8 cellular contexts compared by ENCODE assay signal in the genomic region with DNA sequence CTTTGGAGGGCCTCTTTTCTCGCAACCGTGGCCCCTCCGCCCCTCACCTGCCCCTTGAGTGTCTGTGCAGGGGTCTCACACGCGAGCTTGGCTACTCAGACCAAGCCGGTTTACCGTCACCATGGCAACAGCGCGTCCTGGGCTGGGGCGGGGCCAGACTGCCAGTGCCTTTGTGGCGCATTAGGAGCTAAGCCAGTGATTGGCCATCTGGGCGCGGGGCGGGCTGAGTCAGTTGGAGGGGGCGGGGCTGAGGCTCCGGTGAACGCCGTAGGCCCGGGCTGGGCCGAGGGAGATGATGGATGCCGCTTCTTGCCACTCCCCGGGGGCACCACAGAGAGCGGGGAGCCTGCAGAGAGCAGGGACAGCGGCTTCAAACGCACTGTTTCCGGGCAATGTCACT. TPM values are rescaled to one million over a fixed set of nuclear protein-coding genes. Genes with fewer than 3 reads are reported as not detected.
DNase-seq lines count a peak whose midpoint lies in the region; ATAC-seq and TF ChIP-seq lines count a peak whose summit lies in the region.

No MANE protein-coding gene starts in this region.

- H3K4me3 Mint-ChIP-seq in T-cell: peak overlapping the region in 2 of 3 donors; percentile 6 to 57

- POLR2A ChIA-PET in T-cell (lab: Charles Lee): interaction anchor here in 1 of 2 donors (0.5 to 0.6 kb wide), 2 partner anchors 9 to 187 kb away, joined by 4 to 5 read pairs; no protein-coding TSS in a partner anchor

- intact Hi-C loops in ascending aorta (cut with DNase I) (no loop called here), heart left ventricle (cut with DNase I) (no loop called here), ovary (cut with DNase I) (no loop called here)

- H3K4me1 ChIP-seq in ascending aorta (no peaks in the 10 kb centered on the region), heart left ventricle (peaks cover 0 to 9% (median 4%) of the 10 kb centered on the region in 12 donors), ovary (ENCODE audit: insufficient read depth) (peaks cover 2% of the 10 kb centered on the region), subcutaneous abdominal adipose tissue (ENCODE audit: control insufficient read depth in 5 of 5, insufficient read depth in 5 of 5, low read length in 5 of 5) (peaks cover 0 to 11% (median 8%) of the 10 kb centered on the region in 5 donors)

- H3K27ac ChIP-seq in ascending aorta: no peak overlapping the region
- no peak overlapping the region for H3K27ac ChIP-seq in heart left ventricle
- peak overlapping the region in 1 of 2 donors; percentile 2 for H3K27ac ChIP-seq in ovary
- H3K27ac ChIP-seq in subcutaneous abdominal adipose tissue (ENCODE audit: low read depth, low read length): no peak overlapping the region

- no peak for TF ChIP-seq EP300 in ovary (IDR thresholded peaks at IDR 0.05)

- DNase-seq in Caki2 (ENCODE audit: low read depth) (peak; percentile 65), T-cell (peak; percentile 40 to 83 (median 78)), ascending aorta (ENCODE audit: low spot score in 2 of 2) (peak; percentile 20 to 89), heart left ventricle (peak; percentile 85 to 94 (median 90)), ovary (peak; percentile 88 to 93 (median 91))

- H3K4me1 Mint-ChIP-seq in T-cell: peaks cover 15 to 25% (median 19%) of the 10 kb centered on the region in 3 donors

- CTCF ChIA-PET in T-cell (lab: Charles Lee): no interaction called here

- 0 to 5% (median 2%) methylated on average over 5 to 26 of the region's 26 CpGs for WGBS in heart left ventricle, 4 donors
- 1 to 2% (median 1%) methylated on average over 18 to 26 of the region's 26 CpGs for WGBS in ovary, 3 donors

- H3K9me3 Mint-ChIP-seq in T-cell: no peaks in the 10 kb centered on the region

- peaks cover 0 to 18% of the 10 kb centered on the region in 2 donors for H3K27me3 Mint-ChIP-seq in T-cell

- ATAC-seq in HG02623 (IDR thresholded peaks at IDR 0.05; ENCODE audit: unreplicated experiment) (peak; percentile 52), T-cell (replicated peaks in 1 of 4) (peak; percentile 87 to 99 (median 93)), heart left ventricle (peak; percentile 58 to 100 (median 97)), HG02571 (IDR thresholded peaks at IDR 0.05; ENCODE audit: unreplicated experiment) (no peak)

- no peak for TF ChIP-seq CTCF in ascending aorta (IDR thresholded peaks at IDR 0.05)
- TF ChIP-seq CTCF in heart left ventricle (IDR thresholded peaks at IDR 0.05): no peak
- no peak for TF ChIP-seq CTCF in ovary (IDR thresholded peaks at IDR 0.05)

- no peaks in the 10 kb centered on the region for H3K36me3 ChIP-seq in ascending aorta
- H3K36me3 ChIP-seq in heart left ventricle: no peaks in the 10 kb centered on the region
- no peaks in the 10 kb centered on the region for H3K36me3 ChIP-seq in ovary
- no peaks in the 10 kb centered on the region for H3K36me3 ChIP-seq in subcutaneous abdominal adipose tissue (ENCODE audit: control insufficient read depth in 5 of 5, insufficient read depth in 5 of 5, low read length in 5 of 5)

- no peak for TF ChIP-seq POLR2A in heart left ventricle (IDR thresholded peaks at IDR 0.05)
- no peak for TF ChIP-seq POLR2A in ovary (IDR thresholded peaks at IDR 0.05)

- in situ Hi-C loops in Caki2 (cut with HindIII; ENCODE audit: low pct_unique_long_range_greater_than_20kb, low sequenced_read_pairs): no loop called here

- no peak overlapping the region for H3K9ac ChIP-seq in subcutaneous abdominal adipose tissue (ENCODE audit: low read length in 5 of 5)

- H3K27ac Mint-ChIP-seq in T-cell: no peak overlapping the region

- H3K27me3 ChIP-seq in ascending aorta (no peaks in the 10 kb centered on the region), heart left ventricle (peaks cover 0 to 17% (median 7%) of the 10 kb centered on the region in 9 donors), ovary (no peaks in the 10 kb centered on the region), subcutaneous abdominal adipose tissue (ENCODE audit: control insufficient read depth in 5 of 5, insufficient read depth in 4 of 5, low read length in 5 of 5) (peaks cover 3 to 19% (median 16%) of the 10 kb centered on the region in 5 donors)

- peak overlapping the region; percentile 43 to 50 for H3K4me3 ChIP-seq in ascending aorta
- H3K4me3 ChIP-seq in heart left ventricle: peak overlapping the region in 10 of 12 donors; percentile 16 to 44 (median 38)
- no peak overlapping the region for H3K4me3 ChIP-seq in ovary
- H3K4me3 ChIP-seq in subcutaneous abdominal adipose tissue (ENCODE audit: low read depth in 1 of 5, low read length in 5 of 5): peak overlapping the region; percentile 25 to 47 (median 40)

- H3K9me3 ChIP-seq in ascending aorta (no peaks in the 10 kb centered on the region), heart left ventricle (no peaks in the 10 kb centered on the region), ovary (no peaks in the 10 kb centered on the region), subcutaneous abdominal adipose tissue (ENCODE audit: control insufficient read depth in 5 of 5, low read length in 5 of 5) (no peaks in the 10 kb centered on the region)

- H3K36me3 Mint-ChIP-seq in T-cell: no peaks in the 10 kb centered on the region

RNA-seq across cellular contexts. Expression of gene FXYD4, which starts 48.7 kb away (rescaled TPM):
- total RNA-seq in Caki2 (2014; rRNA removed; shearing (Covaris generic); ENCODE audit: low replicate concordance): not detected in 2 replicates
- total RNA-seq in T-cell (not detected), ascending aorta (not detected), heart left ventricle (not detected), ovary (not detected)
- polyA plus RNA-seq in heart left ventricle (under 1 TPM in 1 of 2 donors, not detected in 1; 0.14 TPM), ovary (not detected)

RNA-seq across cellular contexts. Expression of gene RASGEF1A, which starts 55.9 kb away (rescaled TPM):
- total RNA-seq in Caki2 (2014; rRNA removed; shearing (Covaris generic); ENCODE audit: low replicate concordance): 1.3 and 13.7 TPM in 2 replicates
- total RNA-seq in T-cell: 1 to 10 TPM; 2.2 to 6.9 (median 5.6) TPM
- not detected for total RNA-seq in ascending aorta
- total RNA-seq in heart left ventricle: 1 to 10 TPM in 6 of 9 donors, under 1 TPM in 3; 0.49 to 5.1 (median 1.4) TPM
- polyA plus RNA-seq in heart left ventricle: under 1 TPM; 0.14 to 0.42 TPM
- total RNA-seq in ovary: 1 to 10 TPM in 4 of 7 donors, under 1 TPM in 3; 0.60 to 5.2 (median 1.3) TPM
- polyA plus RNA-seq in ovary: 1 to 10 TPM in 1 of 2 donors, under 1 TPM in 1; 0.92 to 2.3 TPM
